1 cellular context compared by ENCODE assay signal in the genomic region with DNA sequence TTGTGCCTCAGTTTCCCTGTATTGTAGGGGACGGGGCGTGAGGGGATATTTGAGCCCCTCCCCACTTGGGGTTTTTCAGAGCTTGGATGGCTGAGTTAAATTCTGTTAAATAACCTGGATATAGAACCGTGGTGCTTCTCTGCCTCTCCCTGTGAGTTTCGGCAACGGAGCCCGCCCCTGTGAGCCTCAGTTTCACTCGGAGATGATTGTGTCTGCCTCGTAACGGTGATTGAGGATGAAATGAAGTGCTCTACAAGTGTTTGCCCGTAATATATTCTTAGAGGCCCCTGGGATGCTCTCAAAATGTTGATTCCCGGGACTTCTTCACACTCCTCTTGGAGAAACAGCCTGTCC.
TF ChIP-seq lines count a peak whose summit lies in the region.

No MANE protein-coding gene starts in this region.

TF ChIP-seq in A549, 52 proteins besides CTCF, POLR2A, EP300 and RAD21:
- TF ChIP-seq, protein P1, sequence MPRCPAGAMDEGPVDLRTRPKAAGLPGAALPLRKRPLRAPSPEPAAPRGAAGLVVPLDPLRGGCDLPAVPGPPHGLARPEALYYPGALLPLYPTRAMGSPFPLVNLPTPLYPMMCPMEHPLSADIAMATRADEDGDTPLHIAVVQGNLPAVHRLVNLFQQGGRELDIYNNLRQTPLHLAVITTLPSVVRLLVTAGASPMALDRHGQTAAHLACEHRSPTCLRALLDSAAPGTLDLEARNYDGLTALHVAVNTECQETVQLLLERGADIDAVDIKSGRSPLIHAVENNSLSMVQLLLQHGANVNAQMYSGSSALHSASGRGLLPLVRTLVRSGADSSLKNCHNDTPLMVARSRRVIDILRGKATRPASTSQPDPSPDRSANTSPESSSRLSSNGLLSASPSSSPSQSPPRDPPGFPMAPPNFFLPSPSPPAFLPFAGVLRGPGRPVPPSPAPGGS (IDR thresholded peaks at IDR 0.05): 0 out of 3 replicates have a peak, but pooled peaks have one; percentile 5
- peak; percentile 8; the same call in 1 of the 2 replicates for TF ChIP-seq PHF8 (IDR thresholded peaks at IDR 0.05; ENCODE audit: borderline replicate concordance, low read depth)
- TF ChIP-seq, protein P2, sequence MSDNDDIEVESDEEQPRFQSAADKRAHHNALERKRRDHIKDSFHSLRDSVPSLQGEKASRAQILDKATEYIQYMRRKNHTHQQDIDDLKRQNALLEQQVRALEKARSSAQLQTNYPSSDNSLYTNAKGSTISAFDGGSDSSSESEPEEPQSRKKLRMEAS (IDR thresholded peaks at IDR 0.05): no peak
